Comparison of ENCODE assay signal across 8 cellular contexts in the genomic region with DNA sequence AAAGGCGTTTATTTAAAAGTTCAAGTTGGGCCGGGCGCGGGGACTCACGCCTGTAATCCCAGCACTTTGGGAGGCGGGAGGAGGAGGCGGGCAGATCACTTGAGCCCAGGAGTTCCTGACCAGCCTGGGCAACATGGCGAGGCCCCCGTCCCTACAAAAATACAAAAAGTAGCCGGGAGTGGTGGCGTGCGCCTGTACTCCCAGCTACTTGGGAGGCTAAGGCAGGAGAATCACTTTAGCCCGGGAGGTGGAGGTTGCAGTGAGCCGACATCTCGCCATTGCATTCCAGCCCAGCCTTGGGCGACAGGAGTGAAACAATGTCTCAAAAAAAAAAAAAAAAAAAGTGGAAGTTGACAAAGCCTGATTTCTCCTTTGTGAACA. TPM values are rescaled to one million over a fixed set of nuclear protein-coding genes. Genes with fewer than 3 reads are reported as not detected.
A peak's percentile ranks its signal among the peaks of the same experiment; 100 is the strongest.
DNase-seq lines count a peak whose midpoint lies in the region; ATAC-seq and TF ChIP-seq lines count a peak whose summit lies in the region.

No MANE protein-coding gene starts in this region.

- TF ChIP-seq EP300 in tibial nerve (IDR thresholded peaks at IDR 0.05) = no peak

- peak overlapping the region; percentile 70 for H3K4me3 ChIP-seq in astrocyte of the spinal cord (ENCODE audit: low read depth, low read length)
- H3K4me3 ChIP-seq in right lobe of liver = peak overlapping the region; percentile 84 to 97 (median 91)
- peak overlapping the region; percentile 78 to 81 (median 80) for H3K4me3 ChIP-seq in tibial nerve

- H3K4me1 ChIP-seq in right lobe of liver (peaks cover 0 to 13% (median 0%) of the 10 kb centered on the region in 4 donors), tibial nerve (peaks cover 0 to 21% (median 8%) of the 10 kb centered on the region in 4 donors)

- in situ Hi-C loops in astrocyte of the spinal cord (cut with HindIII; ENCODE audit: low sequenced_read_pairs) = no loop called here

- H3K9me3 ChIP-seq in right lobe of liver (no peaks in the 10 kb centered on the region), tibial nerve (no peaks in the 10 kb centered on the region)

- H3K36me3 ChIP-seq in right lobe of liver (peaks cover 0 to 3% (median 0%) of the 10 kb centered on the region in 4 donors), tibial nerve (peaks cover 0 to 29% (median 0%) of the 10 kb centered on the region in 3 donors)

- TF ChIP-seq POLR2A in right lobe of liver (IDR thresholded peaks at IDR 0.05) = no peak
- TF ChIP-seq POLR2A in tibial nerve (IDR thresholded peaks at IDR 0.05) = no peak

- 5% methylated on average over 10 of the region's 16 CpGs for WGBS in right lobe of liver (ENCODE audit: insufficient coverage, low coverage, low lambda C conversion rate, missing lambda C conversion rate)
- 59 to 62% methylated on average over 16 of the region's 16 CpGs for WGBS in tibial nerve, 2 donors

- DNase-seq in astrocyte of the spinal cord (ENCODE audit: low read depth, low spot score) (no peak), right lobe of liver (peak in 1 of 3 donors; percentile 31), tibial nerve (ENCODE audit: low spot score in 2 of 2) (no peak), GF-D8 (lab: John Stamatoyannopoulos, UW) (no peak), epidermal melanocyte (ENCODE audit: insufficient read length, low spot score) (no peak)

- ATAC-seq in HG02885 (IDR thresholded peaks at IDR 0.05; ENCODE audit: poor library complexity, unreplicated experiment) (peak; percentile 9), right lobe of liver (peak; percentile 36 to 49 (median 44)), GM21515 (IDR thresholded peaks at IDR 0.05; ENCODE audit: unreplicated experiment) (no peak)

- TF ChIP-seq CTCF in C4-2B (conservative IDR thresholded peaks at IDR 0.05) = no peak
- TF ChIP-seq CTCF in astrocyte of the spinal cord (IDR thresholded peaks at IDR 0.05; ENCODE audit: low read depth, low read length) = no peak
- no peak for TF ChIP-seq CTCF in right lobe of liver (IDR thresholded peaks at IDR 0.05)
- TF ChIP-seq CTCF in tibial nerve (IDR thresholded peaks at IDR 0.05) = no peak

- intact Hi-C loops in right lobe of liver (cut with DNase I) = no loop called here

- H3K27ac ChIP-seq in C4-2B = peak overlapping the region; percentile 98
- peak overlapping the region in 2 of 3 donors; percentile 71 to 73 for H3K27ac ChIP-seq in right lobe of liver
- H3K27ac ChIP-seq in tibial nerve = peak overlapping the region in 3 of 4 donors; percentile 88 to 93 (median 89)

- H3K27me3 ChIP-seq in right lobe of liver (no peaks in the 10 kb centered on the region), tibial nerve (no peaks in the 10 kb centered on the region)

RNA-seq across cellular contexts. Expression of gene PTPMT1, which starts 0.8 kb away (rescaled TPM):
- 100 to 1,000 TPM in 1 of 6 experiments, 10 to 100 TPM in 5; 14.7 to 118 (median 20.5) TPM for total RNA-seq in right lobe of liver
- 100 to 1,000 TPM in 3 of 4 donors, 10 to 100 TPM in 1; 97.3 to 158 (median 137) TPM for total RNA-seq in tibial nerve

RNA-seq across cellular contexts. Expression of gene KBTBD4, which starts 12.6 kb away (rescaled TPM):
- total RNA-seq in right lobe of liver (1 to 10 TPM; 6.5 to 9.2 (median 7.3) TPM), tibial nerve (10 to 100 TPM; 18.0 to 20.8 (median 19.5) TPM)

RNA-seq across cellular contexts. Expression of gene NDUFS3, which starts 12.7 kb away (rescaled TPM):
- total RNA-seq in right lobe of liver (10 to 100 TPM; 53.3 to 64.1 (median 58.2) TPM), tibial nerve (10 to 100 TPM; 55.1 to 65.4 (median 61.1) TPM)

RNA-seq across cellular contexts. Expression of gene CELF1, which starts 13.2 kb away (rescaled TPM):
- total RNA-seq in right lobe of liver = 10 to 100 TPM; 66.3 to 86.5 (median 71.7) TPM
- total RNA-seq in tibial nerve = 100 to 1,000 TPM in 3 of 4 donors, 10 to 100 TPM in 1; 70.3 to 144 (median 127) TPM

RNA-seq across cellular contexts. Expression of gene FAM180B, which starts 20.3 kb away (rescaled TPM):
- total RNA-seq in right lobe of liver (not detected), tibial nerve (10 to 100 TPM in 1 of 4 donors, 1 to 10 TPM in 3; 3.3 to 22.7 (median 4.1) TPM)
